11 cellular contexts compared by ENCODE assay signal in the genomic region with DNA sequence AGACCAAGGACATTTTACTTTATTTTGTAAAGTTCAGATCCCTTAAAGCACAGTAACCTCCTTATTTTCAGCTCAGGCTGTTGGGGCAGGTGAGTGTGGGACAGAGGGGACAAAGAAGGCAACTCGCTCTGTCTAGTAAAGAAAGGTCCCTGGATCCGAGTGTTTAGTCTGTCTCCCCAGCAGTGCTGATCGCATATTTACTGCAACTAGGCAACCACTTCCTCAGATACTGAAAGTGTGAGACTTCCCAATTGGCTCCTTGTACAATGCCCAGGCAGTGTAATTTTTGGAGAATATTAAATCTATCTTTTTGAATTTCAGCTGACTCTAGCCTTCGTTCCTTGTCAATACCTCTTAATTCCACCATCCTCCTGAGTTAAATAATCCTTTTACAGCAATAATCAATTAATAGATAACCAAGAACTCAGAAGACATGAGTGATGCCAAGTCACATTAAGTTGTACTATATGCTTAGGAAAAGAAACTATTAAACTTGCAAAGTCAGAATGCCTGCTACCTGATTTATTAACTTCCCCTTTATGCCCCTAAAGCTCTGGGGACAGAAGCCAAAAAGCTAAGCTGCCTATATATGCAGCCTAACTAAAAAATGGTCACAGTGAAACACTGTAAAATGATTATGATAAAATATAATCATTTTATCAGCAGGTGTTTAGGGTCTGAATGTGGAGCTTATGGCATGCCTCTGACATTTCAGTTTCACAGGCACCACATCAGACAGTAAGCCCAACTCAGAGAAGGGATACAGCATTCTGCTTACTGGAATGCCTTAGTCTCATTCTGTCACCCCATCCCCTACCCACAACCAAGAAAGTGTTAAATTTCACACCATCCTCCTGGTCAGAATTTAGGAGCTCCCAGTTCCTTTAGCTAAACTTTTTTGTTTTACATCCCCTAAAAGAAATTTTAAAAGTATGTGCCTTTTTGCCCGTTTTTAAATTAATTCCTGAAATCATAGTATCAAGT.
A peak's percentile ranks its signal among the peaks of the same experiment; 100 is the strongest.
DNase-seq lines count a peak whose midpoint lies in the region; ATAC-seq and TF ChIP-seq lines count a peak whose summit lies in the region.
"Had no signal": no experiment of that assay in that cellular context is flagged by ENCODE, and none has a peak within 500 bp of the region (broad histone marks: within the 10 kb centered on the region; RNA-seq: fewer than 3 reads in every experiment).

No MANE protein-coding gene starts in this region.

- H3K9ac ChIP-seq in mesendoderm (ENCODE audit: low read length), result no peak overlapping the region

- H2AK5ac ChIP-seq in mesendoderm (ENCODE audit: low read length), result no peak overlapping the region

- H2BK5ac ChIP-seq in mesendoderm (ENCODE audit: low read length), result no peak overlapping the region

- no peak overlapping the region for H4K5ac ChIP-seq in mesendoderm (ENCODE audit: low read length)

- no peak overlapping the region for H3K56ac ChIP-seq in mesendoderm (ENCODE audit: low read length)

- TF ChIP-seq CTCF in psoas muscle (IDR thresholded peaks at IDR 0.05) (no peak), brain microvascular endothelial cell (IDR thresholded peaks at IDR 0.05; ENCODE audit: low read depth, low read length, missing control alignments) (no peak)

- H3K27me3 ChIP-seq in mesendoderm (ENCODE audit: insufficient read depth, low read length, poor library complexity) (no peaks in the 10 kb centered on the region), psoas muscle (ENCODE audit: insufficient read depth in 3 of 3, low read length in 2 of 3) (no peaks in the 10 kb centered on the region), brain microvascular endothelial cell (replicated peaks) (no peaks in the 10 kb centered on the region)
- no peaks in the 10 kb centered on the region for H3K27me3 ChIP-seq in effector memory CD4-positive, alpha-beta T cell (replicated peaks; ENCODE audit: control insufficient read depth, insufficient read depth, low read length, poor library complexity, severe bottlenecking)

- no peak overlapping the region for H3K4me2 ChIP-seq in mesendoderm (ENCODE audit: low read length)

- WGBS in mesendoderm (ENCODE audit: extremely low coverage, insufficient coverage, low lambda C conversion rate), result no CpG with 5 or more reads among the region's 5 CpGs
- WGBS in psoas muscle, 3 donors, result 74 to 84% (median 77%) methylated on average over 5 of the region's 5 CpGs

- H3K18ac ChIP-seq in mesendoderm (ENCODE audit: low read length), result no peak overlapping the region

- no peak overlapping the region for H3K4ac ChIP-seq in mesendoderm (ENCODE audit: low read depth, low read length)

- DNase-seq in NOMO-1 (lab: John Stamatoyannopoulos, UW; ENCODE audit: unreplicated experiment in 2 of 2) (peak; percentile 58 to 84), mesendoderm (peak; percentile 67), hepatic stellate cell (ENCODE audit: low spot score) (no peak), psoas muscle (no peak), brain microvascular endothelial cell (no peak)
- DNase-seq in effector memory CD4-positive, alpha-beta T cell, result no peak
- DNase-seq: activated CD8-positive, alpha-beta T cell treated with anti-CD3 and anti-CD28 coated beads for 36 hours; anterior cingulate cortex had no signal

- in situ Hi-C loops in brain microvascular endothelial cell (cut with HindIII; ENCODE audit: low pct_ligation_motif_present, low sequenced_read_pairs), result no loop called here

- H3K9me3 ChIP-seq in effector memory CD4-positive, alpha-beta T cell (ENCODE audit: control insufficient read depth, low read length), result no peaks in the 10 kb centered on the region
- H3K9me3 ChIP-seq in psoas muscle, result no peaks in the 10 kb centered on the region
- H3K9me3 ChIP-seq: HAP-1 had no signal

- H3K23ac ChIP-seq in mesendoderm (ENCODE audit: low read length), result no peak overlapping the region

- no peak overlapping the region for H4K8ac ChIP-seq in mesendoderm (ENCODE audit: low read depth, low read length)

- H2BK120ac ChIP-seq in mesendoderm (ENCODE audit: low read depth, low read length), result no peak overlapping the region

- ATAC-seq in GM19025 (IDR thresholded peaks at IDR 0.05; ENCODE audit: low read depth, unreplicated experiment) (peak; percentile 62), HG02938 (IDR thresholded peaks at IDR 0.05; ENCODE audit: unreplicated experiment) (peak; percentile 84), psoas muscle (no peak)
- ATAC-seq: activated CD8-positive, alpha-beta T cell treated with anti-CD3 and anti-CD28 coated beads for 36 hours had no signal

- H3K4me1 ChIP-seq in mesendoderm (ENCODE audit: control insufficient read depth, low read depth, low read length), result peaks cover 2% of the 10 kb centered on the region
- no peaks in the 10 kb centered on the region for H3K4me1 ChIP-seq in effector memory CD4-positive, alpha-beta T cell (ENCODE audit: control insufficient read depth, insufficient read depth, low read length, poor library complexity, severe bottlenecking)
- H3K4me1 ChIP-seq in psoas muscle, result peaks cover 27% of the 10 kb centered on the region
- H3K4me1 ChIP-seq: HAP-1 had no signal

- no peaks in the 10 kb centered on the region for H3K36me3 ChIP-seq in mesendoderm (ENCODE audit: control insufficient read depth, insufficient read depth, low read length)
- H3K36me3 ChIP-seq in effector memory CD4-positive, alpha-beta T cell (ENCODE audit: control insufficient read depth, insufficient read depth, low read length), result no peaks in the 10 kb centered on the region
- no peaks in the 10 kb centered on the region for H3K36me3 ChIP-seq in psoas muscle (ENCODE audit: insufficient read depth in 1 of 2, low read depth in 1 of 2)
- no peaks in the 10 kb centered on the region for H3K36me3 ChIP-seq in brain microvascular endothelial cell (replicated peaks)
- H3K36me3 ChIP-seq: HAP-1 had no signal

- no peak overlapping the region for H3K27ac ChIP-seq in mesendoderm (ENCODE audit: low read depth, low read length)
- no peak overlapping the region for H3K27ac ChIP-seq in effector memory CD4-positive, alpha-beta T cell (ENCODE audit: insufficient read depth, low read length, poor library complexity, severe bottlenecking)
- no peak overlapping the region for H3K27ac ChIP-seq in psoas muscle
- H3K27ac ChIP-seq in brain microvascular endothelial cell, result no peak overlapping the region

- no peaks in the 10 kb centered on the region for H3K79me2 ChIP-seq in mesendoderm (ENCODE audit: control insufficient read depth, insufficient read depth, low read length)

- H3K79me1 ChIP-seq in mesendoderm (ENCODE audit: low read length), result no peaks in the 10 kb centered on the region

- intact Hi-C loops in psoas muscle (cut with DNase I), result no loop called here

- H2BK15ac ChIP-seq in mesendoderm (replicated peaks; ENCODE audit: low read depth), result no peak overlapping the region

- H3K4me3 ChIP-seq in mesendoderm (ENCODE audit: low read length) (no peak overlapping the region), psoas muscle (no peak overlapping the region), brain microvascular endothelial cell (ENCODE audit: low read depth, low read length) (no peak overlapping the region)
- H3K4me3 ChIP-seq in effector memory CD4-positive, alpha-beta T cell (ENCODE audit: insufficient read depth, low read depth, low read length, poor library complexity, severe bottlenecking), result no peak overlapping the region
- H3K4me3 ChIP-seq: HAP-1 had no signal

Comparison
In these comparisons a context has a peak if more than half of its experiments do, and no peak if none do; other contexts are left out.
1. ATAC-seq: peak in GM19025 (single experiment) and HG02938 (single experiment); none in psoas muscle (0 of 4).
2. DNase-seq: peak in NOMO-1 (2 of 2) and mesendoderm (single experiment); none in effector memory CD4-positive, alpha-beta T cell (0 of 3), hepatic stellate cell (single experiment), psoas muscle (0 of 2) and brain microvascular endothelial cell (single experiment).